In the genomic region with DNA sequence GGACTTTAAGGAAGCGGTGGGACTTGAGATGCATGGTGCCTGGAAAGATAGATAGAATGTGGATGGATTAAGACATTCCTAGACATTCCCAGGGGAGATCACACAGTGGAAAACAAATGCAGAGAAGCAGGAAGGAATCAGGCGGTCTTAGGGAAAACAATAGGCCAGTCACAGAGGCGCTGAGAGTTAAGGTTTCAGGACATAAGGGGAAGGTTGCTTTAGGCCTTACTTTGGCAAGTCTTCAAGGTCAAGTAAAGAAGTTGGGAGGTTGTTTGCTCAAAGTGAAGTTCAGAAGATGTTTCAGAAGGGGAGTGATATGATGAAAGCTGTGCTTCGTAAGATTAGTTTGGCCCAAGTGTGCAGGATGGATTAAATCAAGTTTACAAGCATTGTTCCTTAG, we compare ENCODE assay signal across 1 cellular context.
TF ChIP-seq lines count a peak whose summit lies in the region.

No MANE protein-coding gene starts in this region.

TF ChIP-seq in WTC11, 78 proteins besides CTCF, POLR2A, EP300 and RAD21 (continued from another document):
- TF ChIP-seq, protein P1, sequence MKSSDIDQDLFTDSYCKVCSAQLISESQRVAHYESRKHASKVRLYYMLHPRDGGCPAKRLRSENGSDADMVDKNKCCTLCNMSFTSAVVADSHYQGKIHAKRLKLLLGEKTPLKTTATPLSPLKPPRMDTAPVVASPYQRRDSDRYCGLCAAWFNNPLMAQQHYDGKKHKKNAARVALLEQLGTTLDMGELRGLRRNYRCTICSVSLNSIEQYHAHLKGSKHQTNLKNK (CRISPR knock-in tag; IDR thresholded peaks at IDR 0.05): no peak
- TF ChIP-seq GTF2I (CRISPR knock-in tag; conservative IDR thresholded peaks at IDR 0.05): no peak
- TF ChIP-seq SMAD3 (CRISPR knock-in tag; IDR thresholded peaks at IDR 0.05; ENCODE audit: borderline replicate concordance): no peak
- TF ChIP-seq, protein P2, sequence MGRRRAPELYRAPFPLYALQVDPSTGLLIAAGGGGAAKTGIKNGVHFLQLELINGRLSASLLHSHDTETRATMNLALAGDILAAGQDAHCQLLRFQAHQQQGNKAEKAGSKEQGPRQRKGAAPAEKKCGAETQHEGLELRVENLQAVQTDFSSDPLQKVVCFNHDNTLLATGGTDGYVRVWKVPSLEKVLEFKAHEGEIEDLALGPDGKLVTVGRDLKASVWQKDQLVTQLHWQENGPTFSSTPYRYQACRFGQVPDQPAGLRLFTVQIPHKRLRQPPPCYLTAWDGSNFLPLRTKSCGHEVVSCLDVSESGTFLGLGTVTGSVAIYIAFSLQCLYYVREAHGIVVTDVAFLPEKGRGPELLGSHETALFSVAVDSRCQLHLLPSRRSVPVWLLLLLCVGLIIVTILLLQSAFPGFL (CRISPR knock-in tag; IDR thresholded peaks at IDR 0.05; ENCODE audit: borderline replicate concordance): no peak
- TF ChIP-seq FOXJ3 (CRISPR knock-in tag; IDR thresholded peaks at IDR 0.05; ENCODE audit: borderline replicate concordance): no peak
- no peak for TF ChIP-seq SOX15 (CRISPR knock-in tag; IDR thresholded peaks at IDR 0.05)
TF ChIP-seq in WTC11: peak in this region for 0.
